8 cellular contexts compared by ENCODE assay signal in the genomic region with DNA sequence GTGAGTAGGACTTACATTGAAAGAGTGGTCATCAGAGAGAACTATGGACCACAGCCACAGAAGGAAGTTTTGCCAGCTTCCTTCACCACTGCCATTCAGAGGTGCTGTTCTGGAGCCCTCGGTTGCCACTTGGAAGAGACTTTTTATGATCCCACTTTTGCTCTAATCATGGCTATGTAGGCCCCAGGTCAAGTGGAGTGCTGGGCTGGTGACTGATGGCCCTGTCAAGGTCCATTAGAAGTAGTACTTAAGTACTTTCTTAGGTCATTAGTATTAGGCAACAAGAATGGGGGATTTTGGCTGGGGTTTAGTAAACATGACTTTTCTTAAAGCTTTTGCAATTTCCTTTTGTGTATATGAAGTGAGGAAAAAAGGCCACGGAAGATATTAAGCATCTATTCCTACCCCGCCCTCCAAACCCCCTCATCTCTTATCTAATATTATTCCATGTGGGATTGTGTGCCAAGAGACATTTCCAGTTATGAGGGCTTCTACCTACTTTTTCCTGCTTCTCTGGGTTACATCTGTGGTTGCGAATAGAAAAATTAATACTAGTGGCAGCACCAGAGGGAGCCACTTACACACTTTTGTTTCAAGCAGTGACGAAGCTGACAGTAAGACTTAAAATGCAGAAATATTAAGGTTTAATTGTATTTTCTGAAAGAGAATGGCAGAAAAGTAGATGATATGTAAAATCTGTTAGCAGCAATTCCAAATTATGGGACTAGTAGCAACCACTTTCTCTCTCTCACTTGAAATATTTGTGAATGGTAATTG. TPM values are rescaled to one million over a fixed set of nuclear protein-coding genes. Genes with fewer than 3 reads are reported as not detected.
A peak's percentile ranks its signal among the peaks of the same experiment; 100 is the strongest.
DNase-seq lines count a peak whose midpoint lies in the region; ATAC-seq and TF ChIP-seq lines count a peak whose summit lies in the region.

No MANE protein-coding gene starts in this region.

- TF ChIP-seq CTCF in DND-41 (IDR thresholded peaks at IDR 0.05; ENCODE audit: borderline replicate concordance, extremely low read depth, low read length, poor library complexity, severe bottlenecking) (peak; percentile 50), LNCAP (IDR thresholded peaks at IDR 0.05) (peak; percentile 68), adrenal gland (IDR thresholded peaks at IDR 0.05) (peak in 5 of 6 experiments; percentile 7 to 47 (median 32)), uterus (IDR thresholded peaks at IDR 0.05) (peak; percentile 14 to 33 (median 28))

- DNase-seq in DND-41 (no peak), adrenal gland (peak in 1 of 7 donors; percentile 51), iris pigment epithelial cell (ENCODE audit: low read depth) (peak; percentile 56), uterus (no peak), left colon (no peak), NCI-H1930 (lab: John Stamatoyannopoulos, UW) (no peak)
- DNase-seq in activated CD4-positive, alpha-beta T cell treated with anti-CD3 and anti-CD28 coated beads, Interleukin-2, amount 50 U/mL, for 48 hours, result no peak

- WGBS in adrenal gland, 4 donors, result 35 to 44% (median 38%) methylated on average over 5 of the region's 5 CpGs

- ATAC-seq in DND-41 (ENCODE audit: insufficient read depth, low read depth) (peak; percentile 55; the same call in 1 of the 3 replicates), left colon (no peak)

- no peaks in the 10 kb centered on the region for H3K36me3 ChIP-seq in DND-41 (ENCODE audit: insufficient read depth, low read length)
- H3K36me3 ChIP-seq in adrenal gland (replicated peaks in 1 of 2), result no peaks in the 10 kb centered on the region
- H3K36me3 ChIP-seq in uterus, result no peaks in the 10 kb centered on the region

- no peaks in the 10 kb centered on the region for H3K79me2 ChIP-seq in DND-41 (ENCODE audit: insufficient read depth, low read length)

- TF ChIP-seq POLR2A in adrenal gland (IDR thresholded peaks at IDR 0.05) (no peak), uterus (IDR thresholded peaks at IDR 0.05) (no peak)

- H3K4me3 ChIP-seq in DND-41 (ENCODE audit: low read depth in 1 of 2, low read length in 2 of 2), result no peak overlapping the region
- no peak overlapping the region for H3K4me3 ChIP-seq in adrenal gland
- no peak overlapping the region for H3K4me3 ChIP-seq in uterus

- intact Hi-C loops in adrenal gland (cut with DNase I) (no loop called here), uterus (cut with DNase I; ENCODE audit: low total_unique reads) (no loop called here), left colon (cut with DNase I, micrococcal nuclease) (no loop called here)

- H3K27ac ChIP-seq in DND-41 (ENCODE audit: low read length) (no peak overlapping the region), adrenal gland (no peak overlapping the region), uterus (no peak overlapping the region)

- H3K27me3 ChIP-seq in DND-41 (ENCODE audit: insufficient read depth, low read length, poor library complexity) (no peaks in the 10 kb centered on the region), adrenal gland (no peaks in the 10 kb centered on the region), uterus (no peaks in the 10 kb centered on the region)

- no peak overlapping the region for H3K9ac ChIP-seq in DND-41 (ENCODE audit: low read depth, low read length)

- H4K20me1 ChIP-seq in DND-41 (ENCODE audit: insufficient read depth, low read length), result no peaks in the 10 kb centered on the region

- H3K4me1 ChIP-seq in DND-41 (ENCODE audit: insufficient read depth, low read length), result no peaks in the 10 kb centered on the region
- H3K4me1 ChIP-seq in adrenal gland (replicated peaks in 1 of 2), result no peaks in the 10 kb centered on the region
- no peaks in the 10 kb centered on the region for H3K4me1 ChIP-seq in uterus

- H2AFZ ChIP-seq in DND-41 (ENCODE audit: low read depth, low read length), result no peak overlapping the region

- H3K9me3 ChIP-seq in DND-41 (ENCODE audit: insufficient read depth, low read length, severe bottlenecking), result no peaks in the 10 kb centered on the region
- H3K9me3 ChIP-seq in adrenal gland (replicated peaks in 1 of 3), result no peaks in the 10 kb centered on the region
- H3K9me3 ChIP-seq in uterus, result no peaks in the 10 kb centered on the region

- no peak overlapping the region for H3K4me2 ChIP-seq in DND-41 (ENCODE audit: insufficient read depth, low read length)

RNA-seq across cellular contexts. Expression of gene NLGN1, which starts 13.9 kb away (rescaled TPM):
- total RNA-seq in adrenal gland (1 to 10 TPM in 3 of 8 donors, under 1 TPM in 5; 0.30 to 3.7 (median 0.84) TPM), uterus (10 to 100 TPM in 2 of 4 donors, 1 to 10 TPM in 2; 3.6 to 44.8 (median 9.8) TPM), left colon (1 to 10 TPM in 1 of 2 donors, under 1 TPM in 1; 0.98 to 2.0 TPM)
- 1 to 10 TPM in 1 of 3 donors, under 1 TPM in 2; 0.13 to 2.0 (median 0.64) TPM for polyA plus RNA-seq in adrenal gland
